Comparison of ENCODE assay signal across 1 cellular context in the genomic region with DNA sequence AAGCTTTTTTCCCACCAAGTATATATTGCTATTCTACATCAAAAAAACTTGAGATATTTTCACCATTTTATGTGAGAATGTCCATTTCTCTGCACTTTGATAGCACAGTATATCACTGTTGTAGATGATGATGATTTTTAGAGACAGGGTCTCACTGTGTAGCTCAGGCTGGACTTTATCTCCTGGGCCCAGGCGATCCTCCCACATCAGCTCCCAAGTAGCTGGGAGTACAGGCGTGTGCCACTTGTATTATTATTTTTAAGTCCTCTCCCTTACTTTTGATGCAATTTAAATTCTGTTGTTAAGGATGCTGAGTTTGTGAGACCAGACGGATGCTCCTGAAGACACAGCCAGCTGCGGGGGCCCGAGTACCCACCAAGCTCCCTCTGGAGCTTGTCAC.
TF ChIP-seq lines count a peak whose summit lies in the region.

No MANE protein-coding gene starts in this region.

TF ChIP-seq in K562, 482 proteins besides CTCF, POLR2A, EP300 and RAD21:
- TF ChIP-seq TAL1 (IDR thresholded peaks at IDR 0.05) (peak; percentile 48), PHB2 (IDR thresholded peaks at IDR 0.05; ENCODE audit: low read depth) (no peak), CBFA2T2 (conservative IDR thresholded peaks at IDR 0.05) (0 out of 2 replicates have a peak, but pooled peaks have one; percentile 22), NCOA6 (IDR thresholded peaks at IDR 0.05) (no peak), GTF2F1 (IDR thresholded peaks at IDR 0.05; ENCODE audit: low read depth, low read length) (no peak), NR3C1 (CRISPR knock-in tag; IDR thresholded peaks at IDR 0.05) (no peak), ARID1B (IDR thresholded peaks at IDR 0.05) (peak; percentile 76), SMARCA4 (IDR thresholded peaks at IDR 0.05) (peak; percentile 52; the same call in 1 of the 2 replicates), CBX5 (IDR thresholded peaks at IDR 0.05; ENCODE audit: borderline replicate concordance, low read depth) (no peak), L3MBTL2 (IDR thresholded peaks at IDR 0.05) (no peak), MEIS2 (IDR thresholded peaks at IDR 0.05; ENCODE audit: partially characterized antibody) (peak; percentile 8), ZFX (CRISPR knock-in tag; IDR thresholded peaks at IDR 0.05) (no peak), TCF3 (CRISPR knock-in tag; IDR thresholded peaks at IDR 0.05) (peak; percentile 53), DPF2 (IDR thresholded peaks at IDR 0.05) (peak; percentile 62), MAFK (IDR thresholded peaks at IDR 0.05; ENCODE audit: low read length) (no peak), SP2 (IDR thresholded peaks at IDR 0.05; ENCODE audit: extremely low read depth, low read depth, low read length, poor library complexity, severe bottlenecking) (no peak), CBFA2T3 (IDR thresholded peaks at IDR 0.05) (peak; percentile 68)
- TF ChIP-seq, protein P1, sequence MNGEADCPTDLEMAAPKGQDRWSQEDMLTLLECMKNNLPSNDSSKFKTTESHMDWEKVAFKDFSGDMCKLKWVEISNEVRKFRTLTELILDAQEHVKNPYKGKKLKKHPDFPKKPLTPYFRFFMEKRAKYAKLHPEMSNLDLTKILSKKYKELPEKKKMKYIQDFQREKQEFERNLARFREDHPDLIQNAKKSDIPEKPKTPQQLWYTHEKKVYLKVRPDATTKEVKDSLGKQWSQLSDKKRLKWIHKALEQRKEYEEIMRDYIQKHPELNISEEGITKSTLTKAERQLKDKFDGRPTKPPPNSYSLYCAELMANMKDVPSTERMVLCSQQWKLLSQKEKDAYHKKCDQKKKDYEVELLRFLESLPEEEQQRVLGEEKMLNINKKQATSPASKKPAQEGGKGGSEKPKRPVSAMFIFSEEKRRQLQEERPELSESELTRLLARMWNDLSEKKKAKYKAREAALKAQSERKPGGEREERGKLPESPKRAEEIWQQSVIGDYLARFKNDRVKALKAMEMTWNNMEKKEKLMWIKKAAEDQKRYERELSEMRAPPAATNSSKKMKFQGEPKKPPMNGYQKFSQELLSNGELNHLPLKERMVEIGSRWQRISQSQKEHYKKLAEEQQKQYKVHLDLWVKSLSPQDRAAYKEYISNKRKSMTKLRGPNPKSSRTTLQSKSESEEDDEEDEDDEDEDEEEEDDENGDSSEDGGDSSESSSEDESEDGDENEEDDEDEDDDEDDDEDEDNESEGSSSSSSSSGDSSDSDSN (IDR thresholded peaks at IDR 0.05; ENCODE audit: borderline replicate concordance in 1 of 2, low read depth in 2 of 2, low read length in 2 of 2), result 0 out of 4 replicates have a peak, but pooled peaks of 1 of the 2 experiments have one; percentile 7
- TF ChIP-seq, protein P2, sequence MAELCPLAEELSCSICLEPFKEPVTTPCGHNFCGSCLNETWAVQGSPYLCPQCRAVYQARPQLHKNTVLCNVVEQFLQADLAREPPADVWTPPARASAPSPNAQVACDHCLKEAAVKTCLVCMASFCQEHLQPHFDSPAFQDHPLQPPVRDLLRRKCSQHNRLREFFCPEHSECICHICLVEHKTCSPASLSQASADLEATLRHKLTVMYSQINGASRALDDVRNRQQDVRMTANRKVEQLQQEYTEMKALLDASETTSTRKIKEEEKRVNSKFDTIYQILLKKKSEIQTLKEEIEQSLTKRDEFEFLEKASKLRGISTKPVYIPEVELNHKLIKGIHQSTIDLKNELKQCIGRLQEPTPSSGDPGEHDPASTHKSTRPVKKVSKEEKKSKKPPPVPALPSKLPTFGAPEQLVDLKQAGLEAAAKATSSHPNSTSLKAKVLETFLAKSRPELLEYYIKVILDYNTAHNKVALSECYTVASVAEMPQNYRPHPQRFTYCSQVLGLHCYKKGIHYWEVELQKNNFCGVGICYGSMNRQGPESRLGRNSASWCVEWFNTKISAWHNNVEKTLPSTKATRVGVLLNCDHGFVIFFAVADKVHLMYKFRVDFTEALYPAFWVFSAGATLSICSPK (IDR thresholded peaks at IDR 0.05; ENCODE audit: borderline replicate concordance), result no peak
